34 cellular contexts compared by ENCODE assay signal in the genomic region with DNA sequence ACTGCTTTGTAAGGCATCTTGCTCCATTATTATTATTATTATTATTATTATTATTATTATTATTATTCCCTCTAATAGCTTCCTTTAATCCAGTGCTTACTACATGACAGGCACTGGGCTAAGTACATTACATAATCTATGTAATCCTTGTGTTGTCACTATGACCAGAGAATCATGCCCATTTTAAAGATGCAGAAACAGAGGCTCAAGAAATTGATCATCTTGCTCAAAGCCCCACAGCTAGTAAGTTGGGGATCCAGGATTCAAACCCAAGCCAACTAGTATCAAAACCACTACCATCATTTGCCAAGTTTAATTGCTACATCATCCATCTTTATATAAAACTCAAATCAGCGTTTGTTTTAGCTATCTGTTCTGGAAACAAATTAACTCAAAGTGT. TPM values are rescaled to one million over a fixed set of nuclear protein-coding genes. Genes with fewer than 3 reads are reported as not detected.
"Had no signal": no experiment of that assay in that cellular context is flagged by ENCODE, and none has a peak within 500 bp of the region (broad histone marks: within the 10 kb centered on the region; RNA-seq: fewer than 3 reads in every experiment).

No MANE protein-coding gene starts in this region.

- H3K4me3 ChIP-seq: esophagus squamous epithelium, gastroesophageal sphincter, heart right ventricle had no signal

- H3K9me3 ChIP-seq: esophagus squamous epithelium had no signal

- H3K27ac ChIP-seq: epithelial cell of prostate, esophagus squamous epithelium, gastroesophageal sphincter, heart right ventricle had no signal

- FAIRE-seq: astrocyte, colon, endometrium, endothelial cell of umbilical vein had no signal

- ATAC-seq: activated CD8-positive, alpha-beta T cell treated with anti-CD3 and anti-CD28 coated beads for 36 hours; activated T-cell treated with anti-CD3 and anti-CD28 coated beads, Interleukin-2, amount 50 U/mL, for 4 hours; activated T-helper 17 cell treated with anti-CD3 and anti-CD28 coated beads, Interleukin-2, amount 50 U/mL, for 72 hours; gastroesophageal sphincter had no signal

- DNase-seq: activated CD4-positive, alpha-beta T cell treated with anti-CD3 and anti-CD28 coated beads for 1 hour; activated CD4-positive, alpha-beta T cell treated with anti-CD3 and anti-CD28 coated beads for 4 hours; activated CD4-positive, alpha-beta T cell treated with anti-CD3 and anti-CD28 coated beads, Interleukin-2, amount 10 ng/mL, durations not matched to agents 7 days and 5 days; activated CD4-positive, alpha-beta T cell treated with anti-CD3 and anti-CD28 coated beads, Interleukin-2, amount 50 U/mL, for 48 hours; activated CD8-positive, alpha-beta memory T cell treated with anti-CD3 and anti-CD28 coated beads for 24 hours; activated CD8-positive, alpha-beta T cell treated with anti-CD3 and anti-CD28 coated beads for 36 hours; activated effector memory CD4-positive, alpha-beta T cell treated with Interleukin-2 at 50 U/mL for 16 hours; activated gamma-delta T cell treated with Interleukin-2 at 50 U/mL for 16 hours; activated naive CD4-positive, alpha-beta T cell treated with anti-CD3 and anti-CD28 coated beads, Interleukin-2, amount 50 U/mL, for 16 hours; activated naive CD4-positive, alpha-beta T cell treated with Interleukin-2 at 50 U/mL for 16 hours; activated T-cell treated with anti-CD3 and anti-CD28 coated beads, Interleukin-2, amount 50 U/mL, for 4 hours; amniotic stem cell; anterior cingulate cortex; caudate nucleus; effector CD8-positive, alpha-beta T cell; esophagus squamous epithelium; foreskin melanocyte; heart right ventricle; T-helper 2 cell had no signal

- H3K36me3 ChIP-seq: esophagus squamous epithelium, gastroesophageal sphincter, heart right ventricle had no signal

- H3K4me1 ChIP-seq: esophagus squamous epithelium, gastroesophageal sphincter, heart right ventricle had no signal

- H3K27me3 ChIP-seq: esophagus squamous epithelium, gastroesophageal sphincter had no signal

RNA-seq across cellular contexts. Expression of a gene that starts 0.6 kb away (rescaled TPM):
- total RNA-seq: activated CD4-positive, alpha-beta T cell treated with anti-CD3 and anti-CD28 coated beads, Interleukin-2, amount 10 ng/mL, durations not matched to agents 7 days and 5 days; T-helper 1 cell treated with Interleukin-12 subunit alpha and Interleukin-12 subunit beta and Interleukin-4 antibody, amounts not matched to agents 30 ng/mL and 1 ng/mL, for 36 hours had no signal

RNA-seq across cellular contexts. Expression of a gene that starts 18.8 kb away (rescaled TPM):
- total RNA-seq: activated CD4-positive, alpha-beta T cell treated with anti-CD3 and anti-CD28 coated beads, Interleukin-2, amount 10 ng/mL, durations not matched to agents 7 days and 5 days; activated CD8-positive, alpha-beta T cell treated with anti-CD3 and anti-CD28 coated beads for 36 hours; activated T-cell treated with anti-CD3 and anti-CD28 coated beads, Interleukin-2, amount 50 U/mL, for 4 hours; activated T-helper 17 cell treated with anti-CD3 and anti-CD28 coated beads, Interleukin-2, amount 50 U/mL, for 72 hours; astrocyte; chondrocyte; dermis microvascular lymphatic vessel endothelial cell; endothelial cell of umbilical vein; esophagus squamous epithelium; fibroblast of lung; fibroblast of villous mesenchyme; gastroesophageal sphincter; glomerular endothelial cell; heart right ventricle; T-helper 1 cell treated with Interleukin-12 subunit alpha and Interleukin-12 subunit beta and Interleukin-4 antibody, amounts not matched to agents 30 ng/mL and 1 ng/mL, for 36 hours had no signal
- polyA plus RNA-seq: adipose tissue, endothelial cell of umbilical vein, esophagus, fibroblast of lung, heart right ventricle had no signal
